8 cellular contexts compared by ENCODE assay signal in the genomic region with DNA sequence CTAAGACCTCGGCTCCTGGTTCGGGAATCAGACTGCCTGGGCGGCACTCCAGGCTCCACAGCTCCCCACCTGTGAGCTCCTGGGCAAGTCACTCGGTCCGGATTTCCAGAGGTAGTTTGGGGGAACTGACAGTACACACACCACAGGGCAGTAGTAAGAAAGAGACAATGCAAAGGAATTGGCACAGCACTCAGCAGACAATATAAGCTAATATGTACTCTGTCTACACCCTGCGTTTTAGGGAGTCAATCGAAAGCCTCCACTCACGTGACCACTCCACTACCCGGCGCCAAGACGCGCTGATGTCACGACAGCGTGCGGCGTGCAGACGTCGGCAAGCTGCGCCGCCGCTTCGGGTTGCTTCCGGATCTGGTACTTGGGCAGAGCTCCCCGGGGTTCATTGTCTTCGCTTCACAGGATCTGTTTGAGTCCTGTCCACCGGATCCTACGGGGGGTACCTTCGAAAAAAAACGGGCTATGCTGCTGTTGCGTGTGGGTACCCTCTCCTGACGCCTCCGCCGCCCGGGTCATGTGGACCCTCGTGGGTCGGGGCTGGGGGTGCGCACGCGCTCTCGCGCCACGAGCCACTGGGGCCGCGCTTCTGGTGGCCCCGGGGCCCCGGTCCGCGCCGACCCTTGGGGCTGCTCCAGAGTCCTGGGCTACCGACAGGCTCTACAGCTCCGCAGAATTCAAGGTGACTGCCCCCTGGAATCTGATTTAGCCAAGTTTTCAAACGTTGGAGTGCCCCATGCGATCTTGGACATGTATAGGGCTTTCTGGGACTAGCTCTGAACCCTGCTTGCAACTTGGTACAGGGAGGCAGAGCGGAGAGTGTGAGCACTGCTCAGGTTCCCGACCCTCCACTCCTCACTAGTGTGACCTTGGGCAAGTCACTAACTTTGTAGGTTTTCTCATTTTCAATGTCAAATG. TPM values are rescaled to one million over a fixed set of nuclear protein-coding genes. Genes with fewer than 3 reads are reported as not detected.
A peak's percentile ranks its signal among the peaks of the same experiment; 100 is the strongest.
DNase-seq lines count a peak whose midpoint lies in the region; ATAC-seq and TF ChIP-seq lines count a peak whose summit lies in the region.

TSS of gene GUF1 (plus strand) at position 327 of the 930 bp plus-strand sequence. CDS start at position 530, 203 bp downstream.

- no peaks in the 10 kb centered on the region for H3K9me3 Mint-ChIP-seq in activated T-helper 2 cell treated with anti-CD3 and anti-CD28 coated beads, Interferon-gamma antibody, Interleukin-2, Interleukin-4, amounts not matched to agents 10 μg/mL and 5 μg/mL and 100 μg/mL, durations not matched to agents 14 hours and 24 hours and 36 hours
- H3K9me3 Mint-ChIP-seq in naive thymus-derived CD8-positive, alpha-beta T cell: no peaks in the 10 kb centered on the region

- TF ChIP-seq CTCF in RWPE2 (IDR thresholded peaks at IDR 0.05; ENCODE audit: poor library complexity, severe bottlenecking) (no peak), fibroblast of mammary gland (conservative IDR thresholded peaks at IDR 0.05; ENCODE audit: control insufficient read depth, insufficient read depth, low read depth, low read length) (no peak)

- H3K4me3 ChIP-seq in RWPE2 (ENCODE audit: severe bottlenecking) (peak within 1 kb of the TSS; percentile 67), fibroblast of mammary gland (ENCODE audit: control insufficient read depth, low read depth, low read length) (peak within 1 kb of the TSS; percentile 93)

- peak within 1 kb of the TSS; percentile 94 for H3K4me3 Mint-ChIP-seq in activated T-helper 2 cell treated with anti-CD3 and anti-CD28 coated beads, Interferon-gamma antibody, Interleukin-2, Interleukin-4, amounts not matched to agents 10 μg/mL and 5 μg/mL and 100 μg/mL, durations not matched to agents 14 hours and 24 hours and 36 hours (ENCODE audit: low read depth)
- peak within 1 kb of the TSS; percentile 93 to 100 (median 97) for H3K4me3 Mint-ChIP-seq in naive thymus-derived CD8-positive, alpha-beta T cell

- DNase-seq in EH (ENCODE audit: low read depth): peak; percentile 88
- DNase-seq in H4 (ENCODE audit: low spot score): peak; percentile 94
- DNase-seq in LoVo (ENCODE audit: low spot score): peak; percentile 88
- peak; percentile 85 for DNase-seq in RWPE2 (ENCODE audit: low spot score)
- peak; percentile 87 for DNase-seq in activated T-helper 2 cell treated with anti-CD3 and anti-CD28 coated beads, Interferon-gamma antibody, Interleukin-2, Interleukin-4, amounts not matched to agents 10 μg/mL and 5 μg/mL and 100 μg/mL, durations not matched to agents 14 hours and 24 hours and 36 hours (ENCODE audit: low spot score)
- DNase-seq in fibroblast of mammary gland (ENCODE audit: low read depth): peak; percentile 89
- DNase-seq in naive thymus-derived CD8-positive, alpha-beta T cell: peak; percentile 78 to 94 (median 90)
- DNase-seq in stimulated activated naive CD4-positive, alpha-beta T cell (lab: John Stamatoyannopoulos, UW): peak; percentile 77 to 94 (median 86)

- POLR2A ChIA-PET in naive thymus-derived CD8-positive, alpha-beta T cell (lab: Charles Lee): interaction anchor here (0.7 to 2.3 kb wide), 8 partner anchors 8 to 52 kb away, joined by 3 to 46 read pairs (median 3); partner anchors contain the start of gene GNPDA2

- H3K9me3 ChIP-seq in RWPE2 (ENCODE audit: severe bottlenecking): no peaks in the 10 kb centered on the region

- peak; percentile 92 for ATAC-seq in RWPE2 (ENCODE audit: low read depth)
- peak; percentile 90 to 91 for ATAC-seq in naive thymus-derived CD8-positive, alpha-beta T cell

- no peaks in the 10 kb centered on the region for H3K27me3 ChIP-seq in RWPE2 (ENCODE audit: insufficient read depth, poor library complexity, severe bottlenecking)

- peaks cover 18% of the 10 kb centered on the region for H3K4me1 ChIP-seq in RWPE2 (ENCODE audit: insufficient read depth, poor library complexity, severe bottlenecking)

- H3K27ac ChIP-seq in RWPE2 (ENCODE audit: poor library complexity, severe bottlenecking): peak within 1 kb of the TSS; percentile 34

- peaks cover 31% of the 10 kb centered on the region for H3K4me1 Mint-ChIP-seq in activated T-helper 2 cell treated with anti-CD3 and anti-CD28 coated beads, Interferon-gamma antibody, Interleukin-2, Interleukin-4, amounts not matched to agents 10 μg/mL and 5 μg/mL and 100 μg/mL, durations not matched to agents 14 hours and 24 hours and 36 hours (ENCODE audit: low read depth)
- peaks cover 13 to 45% (median 34%) of the 10 kb centered on the region in 4 donors for H3K4me1 Mint-ChIP-seq in naive thymus-derived CD8-positive, alpha-beta T cell

- peak within 1 kb of the TSS; percentile 97 for H3K27ac Mint-ChIP-seq in activated T-helper 2 cell treated with anti-CD3 and anti-CD28 coated beads, Interferon-gamma antibody, Interleukin-2, Interleukin-4, amounts not matched to agents 10 μg/mL and 5 μg/mL and 100 μg/mL, durations not matched to agents 14 hours and 24 hours and 36 hours
- H3K27ac Mint-ChIP-seq in naive thymus-derived CD8-positive, alpha-beta T cell: peak within 1 kb of the TSS; percentile 97 to 100 (median 100)

- intact Hi-C loops in activated T-helper 2 cell treated with anti-CD3 and anti-CD28 coated beads, Interferon-gamma antibody, Interleukin-2, Interleukin-4, amounts not matched to agents 10 μg/mL and 5 μg/mL and 100 μg/mL, durations not matched to agents 14 hours and 24 hours and 36 hours (cut with micrococcal nuclease): loop anchor here (1.0 to 2.0 kb wide), 2 partner anchors 16 to 48 kb away; partner anchors contain the start of gene GNPDA2

- H3K36me3 Mint-ChIP-seq in activated T-helper 2 cell treated with anti-CD3 and anti-CD28 coated beads, Interferon-gamma antibody, Interleukin-2, Interleukin-4, amounts not matched to agents 10 μg/mL and 5 μg/mL and 100 μg/mL, durations not matched to agents 14 hours and 24 hours and 36 hours (ENCODE audit: low read depth): peaks cover 22% of the 10 kb centered on the region
- H3K36me3 Mint-ChIP-seq in naive thymus-derived CD8-positive, alpha-beta T cell: peaks cover 0 to 17% (median 2%) of the 10 kb centered on the region in 3 donors

- peaks cover 37% of the 10 kb centered on the region for H3K36me3 ChIP-seq in RWPE2 (ENCODE audit: low read depth)

- peaks cover 2% of the 10 kb centered on the region for H3K27me3 Mint-ChIP-seq in activated T-helper 2 cell treated with anti-CD3 and anti-CD28 coated beads, Interferon-gamma antibody, Interleukin-2, Interleukin-4, amounts not matched to agents 10 μg/mL and 5 μg/mL and 100 μg/mL, durations not matched to agents 14 hours and 24 hours and 36 hours (ENCODE audit: low read depth)
- H3K27me3 Mint-ChIP-seq in naive thymus-derived CD8-positive, alpha-beta T cell: no peaks in the 10 kb centered on the region

RNA-seq across cellular contexts. Expression of gene GUF1, which starts in this region (rescaled TPM):
- 12.4 and 14.9 TPM in 2 replicates for total RNA-seq in H4 (2014; rRNA removed; shearing (Covaris generic))
- 30.7 and 33.2 TPM in 2 replicates for total RNA-seq in activated T-helper 2 cell treated with anti-CD3 and anti-CD28 coated beads, Interferon-gamma antibody, Interleukin-2, Interleukin-4, amounts not matched to agents 10 μg/mL and 5 μg/mL and 100 μg/mL, durations not matched to agents 14 hours and 24 hours and 36 hours
- total RNA-seq in naive thymus-derived CD8-positive, alpha-beta T cell: 10 to 100 TPM; 26.3 to 27.1 TPM
- 10 to 100 TPM in 2 of 3 donors, 1 to 10 TPM in 1; 7.9 to 12.2 (median 12.1) TPM for polyA plus RNA-seq in naive thymus-derived CD8-positive, alpha-beta T cell

Comparison
In these comparisons a context has a peak if more than half of its experiments do, and no peak if none do; other contexts are left out.
1. Peak in every context shown above with its lines: DNase-seq, ATAC-seq, H3K4me3 ChIP-seq and H3K27ac ChIP-seq.